In genomic region chr6:30529349-30529875, GRCh38 we compare ENCODE assay signal across 1 cellular context.
TF ChIP-seq lines count a peak whose summit lies in the region.
"Not testable (repeated sequence)": the region's sequence is repeated elsewhere in the genome, so short reads cannot be mapped to it uniquely, and the experiment has no call there.

No MANE protein-coding gene starts in this region.

TF ChIP-seq in K562, 482 proteins besides CTCF, POLR2A, EP300 and RAD21:
- 0 out of 2 replicates have a peak, but pooled peaks have one; percentile 29 for TF ChIP-seq L3MBTL2 (IDR thresholded peaks at IDR 0.05)
- not testable (repeated sequence) for TF ChIP-seq TOE1 (IDR thresholded peaks at IDR 0.05; ENCODE audit: borderline replicate concordance)
- TF ChIP-seq TOE1 (CRISPR knock-in tag; IDR thresholded peaks at IDR 0.05; ENCODE audit: borderline replicate concordance, low read depth), result 0 out of 2 replicates have a peak, but pooled peaks have one; percentile 35
- 0 out of 2 replicates have a peak, but pooled peaks have one; percentile 18 for TF ChIP-seq DMBX1 (CRISPR knock-in tag; IDR thresholded peaks at IDR 0.05; ENCODE audit: borderline replicate concordance)
- TF ChIP-seq SP1 (CRISPR knock-in tag; IDR thresholded peaks at IDR 0.05), result 0 out of 2 replicates have a peak, but pooled peaks have one; percentile 40
